In the genomic region with DNA sequence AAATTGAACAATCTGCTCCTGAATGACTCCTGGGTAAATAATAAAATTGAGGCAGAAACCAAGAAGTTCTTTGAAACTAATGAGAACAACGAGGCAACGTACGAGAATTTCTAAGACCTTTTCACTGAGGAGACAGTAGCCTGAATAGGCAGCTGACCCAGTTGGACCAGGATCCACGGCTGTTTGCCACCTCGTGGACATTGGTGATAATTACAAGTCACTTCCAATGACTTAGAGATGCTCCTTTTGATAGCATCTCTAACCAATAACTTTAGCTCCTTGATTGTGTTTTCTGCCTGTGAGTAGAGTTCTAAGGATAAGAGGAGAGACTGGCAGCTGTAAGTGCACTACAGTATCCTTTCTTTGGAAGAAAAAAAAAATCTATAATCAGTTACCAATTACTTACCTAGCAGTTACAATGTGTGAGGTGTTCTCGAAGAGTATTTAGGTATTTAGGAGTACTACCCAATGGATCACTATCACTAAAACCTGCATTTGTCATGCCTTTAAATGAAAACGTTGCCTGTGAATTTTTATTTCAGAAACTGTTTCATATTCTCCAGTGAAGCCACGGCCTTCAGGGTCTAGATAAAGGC, we compare ENCODE assay signal across 9 cellular contexts. TPM values are rescaled to one million over a fixed set of nuclear protein-coding genes. Genes with fewer than 3 reads are reported as not detected.
DNase-seq lines count a peak whose midpoint lies in the region; ATAC-seq, FAIRE-seq and TF ChIP-seq lines count a peak whose summit lies in the region.
"Had no signal": no experiment of that assay in that cellular context is flagged by ENCODE, and none has a peak within 500 bp of the region (broad histone marks: within the 10 kb centered on the region; RNA-seq: fewer than 3 reads in every experiment).

No MANE protein-coding gene starts in this region.

- no peaks in the 10 kb centered on the region for H3K36me3 ChIP-seq in Loucy (ENCODE audit: insufficient read depth, low read length)

- in situ Hi-C loops in astrocyte of the spinal cord (cut with HindIII; ENCODE audit: low sequenced_read_pairs), result no loop called here

- peak; percentile 67 for TF ChIP-seq CTCF in Loucy (conservative IDR thresholded peaks at IDR 0.05; ENCODE audit: low read length)
- peak; percentile 32 for TF ChIP-seq CTCF in astrocyte of the spinal cord (IDR thresholded peaks at IDR 0.05; ENCODE audit: low read depth, low read length)

- peaks cover under 1% of the 10 kb centered on the region; the same call in 1 of the 2 replicates for H3K9me3 ChIP-seq in Loucy (ENCODE audit: insufficient read depth, low read depth, low read length)

- H3K27me3 ChIP-seq in Loucy (ENCODE audit: insufficient read depth, low read length, poor library complexity, severe bottlenecking), result no peaks in the 10 kb centered on the region

- DNase-seq in NCI-H446 (lab: John Stamatoyannopoulos, UW) (peak; percentile 24 to 72), NCI-H446 treated with DMSO at 0.1 percent for 48 hours (lab: John Stamatoyannopoulos, UW) (no peak), astrocyte of the spinal cord (ENCODE audit: low read depth, low spot score) (peak; percentile 1), left colon (no peak), urothelium cell line (ENCODE audit: low spot score) (peak; percentile 70), amniotic stem cell (lab: John Stamatoyannopoulos, UW) (no peak)

- peaks cover 17% of the 10 kb centered on the region for H3K4me1 ChIP-seq in Loucy (ENCODE audit: insufficient read depth, low read length, poor library complexity, severe bottlenecking)

- no peak overlapping the region for H3K9ac ChIP-seq in Loucy (ENCODE audit: low read depth, low read length, poor library complexity, severe bottlenecking)

- H3K4me2 ChIP-seq in Loucy (ENCODE audit: low read depth, low read length, poor library complexity, severe bottlenecking), result no peak overlapping the region

- peak; percentile 69 for ATAC-seq in GM21619 (IDR thresholded peaks at IDR 0.05; ENCODE audit: unreplicated experiment)
- ATAC-seq in left colon, result peak; percentile 43

- no peaks in the 10 kb centered on the region for H4K20me1 ChIP-seq in Loucy (ENCODE audit: insufficient read depth, low read length, poor library complexity, severe bottlenecking)

- peak; percentile 37 for FAIRE-seq in urothelium cell line (lab: Jason Lieb, UNC)

- intact Hi-C loops in left colon (cut with DNase I, micrococcal nuclease), result no loop called here

- no peak overlapping the region for H3K4me3 ChIP-seq in Loucy (ENCODE audit: low read length, poor library complexity, severe bottlenecking)
- H3K4me3 ChIP-seq in astrocyte of the spinal cord (ENCODE audit: low read depth, low read length), result no peak overlapping the region

- H3K9me2 ChIP-seq in Loucy (replicated peaks; ENCODE audit: low read depth, low read length), result no peaks in the 10 kb centered on the region

- H3K79me2 ChIP-seq in Loucy (ENCODE audit: insufficient read depth, low read length), result no peaks in the 10 kb centered on the region

- no peaks in the 10 kb centered on the region for H3F3A ChIP-seq in Loucy (ENCODE audit: low read depth)

- no peak overlapping the region for H2AFZ ChIP-seq in Loucy (ENCODE audit: low read length)

RNA-seq across cellular contexts. Expression of gene CNTNAP5, which starts 31.3 kb away (rescaled TPM):
- total RNA-seq in left colon, result under 1 TPM in 1 of 2 donors, not detected in 1; 0.08 TPM
- total RNA-seq: CD4-positive, CD25-positive, alpha-beta regulatory T cell had no signal

Comparison
In these comparisons a context has a peak if more than half of its experiments do, and no peak if none do; other contexts are left out.
1. DNase-seq: peak in NCI-H446 (2 of 2), astrocyte of the spinal cord (single experiment) and urothelium cell line (single experiment); none in NCI-H446 treated with DMSO at 0.1 percent for 48 hours (single experiment), left colon (0 of 2) and amniotic stem cell (single experiment).